ENCODE assay signal across 8 cellular contexts in genomic region chr9:15135167-15135792, GRCh38.
DNase-seq lines count a peak whose midpoint lies in the region; ATAC-seq and TF ChIP-seq lines count a peak whose summit lies in the region.

No MANE protein-coding gene starts in this region.

- H3K36me3 Mint-ChIP-seq in activated T-cell treated with anti-CD3 and anti-CD28 coated beads, Interleukin-2, amount 50 U/mL, for 4 hours (ENCODE audit: insufficient read depth), result no peaks in the 10 kb centered on the region
- no peaks in the 10 kb centered on the region for H3K36me3 Mint-ChIP-seq in neural crest cell (ENCODE audit: low read depth)

- no peak overlapping the region for H3K4me3 ChIP-seq in HUES64 (ENCODE audit: low read length)
- peak overlapping the region; percentile 67 for H3K4me3 ChIP-seq in OCI-LY3 (ENCODE audit: low read length)
- H3K4me3 ChIP-seq in aorta (ENCODE audit: low read length in 2 of 2), result peak overlapping the region in 1 of 2 donors; percentile 48

- H3K9ac ChIP-seq in HUES64 (ENCODE audit: low read depth, low read length), result peak overlapping the region; percentile 51; the same call in 1 of the 2 replicates
- no peak overlapping the region for H3K9ac ChIP-seq in OCI-LY3 (ENCODE audit: low read length)

- intact Hi-C loops in aorta (cut with DNase I), result loop anchor here in 1 of 2 donors (2.0 kb wide), 1 partner anchor 30 kb away; no protein-coding TSS in a partner anchor

- peak overlapping the region; percentile 96; the same call in 1 of the 2 replicates for H2AFZ ChIP-seq in OCI-LY3 (ENCODE audit: low read depth, low read length)

- H4K20me1 ChIP-seq in OCI-LY3 (ENCODE audit: insufficient read depth, low read length), result no peaks in the 10 kb centered on the region

- no peaks in the 10 kb centered on the region for H3K36me3 ChIP-seq in HUES64 (ENCODE audit: insufficient read depth, low read length)
- H3K36me3 ChIP-seq in OCI-LY3 (replicated peaks; ENCODE audit: low read depth, low read length), result no peaks in the 10 kb centered on the region
- H3K36me3 ChIP-seq in aorta (ENCODE audit: control insufficient read depth in 1 of 2, insufficient read depth in 2 of 2, low read length in 1 of 2), result no peaks in the 10 kb centered on the region

- peak overlapping the region; percentile 91 for H3K4me2 ChIP-seq in OCI-LY3 (ENCODE audit: low read length)

- H3K27ac Mint-ChIP-seq in neural crest cell (ENCODE audit: unreplicated experiment), result peak overlapping the region; percentile 59

- H3K4me3 Mint-ChIP-seq in activated T-cell treated with anti-CD3 and anti-CD28 coated beads, Interleukin-2, amount 50 U/mL, for 4 hours, result no peak overlapping the region
- H3K4me3 Mint-ChIP-seq in neural crest cell, result peak overlapping the region; percentile 9

- DNase-seq in EH (ENCODE audit: low read depth) (peak; percentile 73), fibroblast of the conjunctiva (ENCODE audit: low read depth) (peak; percentile 72), neural crest cell (ENCODE audit: low read depth, low spot score) (peak; percentile 66), aorta (no peak)
- peak; percentile 20 for DNase-seq in activated T-cell treated with anti-CD3 and anti-CD28 coated beads, Interleukin-2, amount 50 U/mL, for 4 hours

- 37% methylated on average over 18 of the region's 18 CpGs for WGBS in HUES64
- WGBS in aorta, 2 donors, result 25 to 28% methylated on average over 18 of the region's 18 CpGs

- H3K27ac ChIP-seq in HUES64 (ENCODE audit: low read depth, low read length), result no peak overlapping the region
- no peak overlapping the region for H3K27ac ChIP-seq in OCI-LY3 (ENCODE audit: low read length)
- no peak overlapping the region for H3K27ac ChIP-seq in aorta (ENCODE audit: low read depth in 1 of 2, low read length in 2 of 2)

- H3K27me3 ChIP-seq in HUES64 (ENCODE audit: insufficient read depth, low read length), result no peaks in the 10 kb centered on the region
- H3K27me3 ChIP-seq in OCI-LY3 (ENCODE audit: low read depth, low read length), result peaks cover 10% of the 10 kb centered on the region
- no peaks in the 10 kb centered on the region for H3K27me3 ChIP-seq in aorta (ENCODE audit: control insufficient read depth in 1 of 2, insufficient read depth in 2 of 2, low read length in 1 of 2)

- H3K79me2 ChIP-seq in OCI-LY3 (ENCODE audit: low read length), result no peaks in the 10 kb centered on the region

- ATAC-seq in GM21529 (IDR thresholded peaks at IDR 0.05; ENCODE audit: unreplicated experiment), result peak; percentile 95
- ATAC-seq in activated T-cell treated with anti-CD3 and anti-CD28 coated beads, Interleukin-2, amount 50 U/mL, for 4 hours, result peak; percentile 62 to 73
- peak; percentile 88 for ATAC-seq in aorta (ENCODE audit: low FRiP score)

- TF ChIP-seq CTCF in OCI-LY3 (IDR thresholded peaks at IDR 0.05; ENCODE audit: low read depth, low read length), result peak; percentile 85
- TF ChIP-seq CTCF in neural crest cell (conservative IDR thresholded peaks at IDR 0.05), result peak; percentile 88

- H3K4me1 ChIP-seq in HUES64 (ENCODE audit: insufficient read depth, low read length), result peaks cover 36% of the 10 kb centered on the region
- no peaks in the 10 kb centered on the region for H3K4me1 ChIP-seq in OCI-LY3 (ENCODE audit: low read length)
- H3K4me1 ChIP-seq in aorta (ENCODE audit: control insufficient read depth in 1 of 2, insufficient read depth in 2 of 2, low read length in 2 of 2), result no peaks in the 10 kb centered on the region

- H3K27me3 Mint-ChIP-seq in activated T-cell treated with anti-CD3 and anti-CD28 coated beads, Interleukin-2, amount 50 U/mL, for 4 hours (ENCODE audit: low read depth), result peaks cover 5% of the 10 kb centered on the region
- H3K27me3 Mint-ChIP-seq in neural crest cell (ENCODE audit: low read depth), result no peaks in the 10 kb centered on the region

- peaks cover 2% of the 10 kb centered on the region for H3K4me1 Mint-ChIP-seq in activated T-cell treated with anti-CD3 and anti-CD28 coated beads, Interleukin-2, amount 50 U/mL, for 4 hours (ENCODE audit: low read depth)
- peaks cover 42% of the 10 kb centered on the region for H3K4me1 Mint-ChIP-seq in neural crest cell

- H3K9me3 ChIP-seq in HUES64 (ENCODE audit: insufficient read depth, low read depth, low read length) (no peaks in the 10 kb centered on the region), OCI-LY3 (ENCODE audit: insufficient read depth, low read length) (no peaks in the 10 kb centered on the region), aorta (ENCODE audit: control insufficient read depth, low read length) (no peaks in the 10 kb centered on the region)

- H3K9me3 Mint-ChIP-seq in activated T-cell treated with anti-CD3 and anti-CD28 coated beads, Interleukin-2, amount 50 U/mL, for 4 hours, result no peaks in the 10 kb centered on the region
- H3K9me3 Mint-ChIP-seq in neural crest cell, result no peaks in the 10 kb centered on the region

Comparison
In these comparisons a context has a peak if more than half of its experiments do, and no peak if none do; other contexts are left out.
1. DNase-seq: peak in EH (single experiment), activated T-cell treated with anti-CD3 and anti-CD28 coated beads, Interleukin-2, amount 50 U/mL, for 4 hours (single experiment), fibroblast of the conjunctiva (single experiment) and neural crest cell (single experiment); none in aorta (0 of 2).
2. Peak in every context shown above with its lines, with median percentiles within 50 percentile points of each other: ATAC-seq.